Comparison of ENCODE assay signal across 8 cellular contexts in the genomic region with DNA sequence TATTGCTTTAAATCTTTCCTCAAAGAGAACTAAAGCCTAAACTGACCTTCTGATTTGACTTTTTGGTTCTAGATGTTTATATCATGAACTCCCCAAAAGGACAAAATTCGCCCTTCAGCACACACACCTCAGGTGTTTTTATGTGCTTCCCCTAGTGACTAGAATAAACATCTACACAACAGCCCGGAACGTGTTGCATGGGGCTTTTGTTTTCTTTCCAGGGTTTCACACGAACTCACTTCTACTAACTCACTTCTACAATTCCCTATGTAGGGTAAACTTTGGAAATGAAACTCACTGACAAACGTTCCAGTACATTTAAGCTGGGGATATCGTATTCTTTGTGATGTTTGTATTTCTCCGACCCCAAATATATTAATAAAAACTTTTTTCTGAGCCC. TPM values are rescaled to one million over a fixed set of nuclear protein-coding genes. Genes with fewer than 3 reads are reported as not detected.
DNase-seq lines count a peak whose midpoint lies in the region; ATAC-seq lines count a peak whose summit lies in the region.

No MANE protein-coding gene starts in this region.

- no peak for ATAC-seq in activated T-helper 17 cell treated with anti-CD3 and anti-CD28 coated beads, Interleukin-2, amount 50 U/mL, for 72 hours (replicated peaks)

- peaks cover 5% of the 10 kb centered on the region for H3K4me1 ChIP-seq in rectal smooth muscle tissue (ENCODE audit: control insufficient read depth, insufficient read depth, low read length)

- H3K9ac ChIP-seq in rectal smooth muscle tissue (ENCODE audit: low read length), result no peak overlapping the region

- DNase-seq in NCI-H524 (lab: John Stamatoyannopoulos, UW), result peak; percentile 6 to 28
- DNase-seq in NCI-H524 treated with DMSO at 0.1 percent for 48 hours (lab: John Stamatoyannopoulos, UW), result no peak
- peak; percentile 23 for DNase-seq in HCEC 1CT
- DNase-seq in NCI-H226, result peak; percentile 22
- peak; percentile 36 for DNase-seq in glomerular visceral epithelial cell (ENCODE audit: extremely low spot score)
- no peak for DNase-seq in activated CD4-positive, CD25-positive, alpha-beta regulatory T cell (lab: John Stamatoyannopoulos, UW)

- peak overlapping the region; percentile 92 for H3K4me3 Mint-ChIP-seq in activated T-helper 17 cell treated with anti-CD3 and anti-CD28 coated beads, Interleukin-2, amount 50 U/mL, for 72 hours

- H3K4me1 Mint-ChIP-seq in activated T-helper 17 cell treated with anti-CD3 and anti-CD28 coated beads, Interleukin-2, amount 50 U/mL, for 72 hours, result peaks cover 22% of the 10 kb centered on the region

- peak overlapping the region; percentile 99 for H3K4me3 ChIP-seq in rectal smooth muscle tissue (ENCODE audit: low read length)

- peak overlapping the region; percentile 99 for H3K27ac ChIP-seq in rectal smooth muscle tissue (ENCODE audit: low read depth, low read length)

- no peaks in the 10 kb centered on the region for H3K9me3 Mint-ChIP-seq in activated T-helper 17 cell treated with anti-CD3 and anti-CD28 coated beads, Interleukin-2, amount 50 U/mL, for 72 hours

- H3K36me3 Mint-ChIP-seq in activated T-helper 17 cell treated with anti-CD3 and anti-CD28 coated beads, Interleukin-2, amount 50 U/mL, for 72 hours (ENCODE audit: low read depth), result peaks cover 57% of the 10 kb centered on the region

- peak overlapping the region; percentile 99 for H3K27ac Mint-ChIP-seq in activated T-helper 17 cell treated with anti-CD3 and anti-CD28 coated beads, Interleukin-2, amount 50 U/mL, for 72 hours

- no peaks in the 10 kb centered on the region for H3K36me3 ChIP-seq in rectal smooth muscle tissue (ENCODE audit: control insufficient read depth, insufficient read depth, low read length)

- no peaks in the 10 kb centered on the region for H3K27me3 Mint-ChIP-seq in activated T-helper 17 cell treated with anti-CD3 and anti-CD28 coated beads, Interleukin-2, amount 50 U/mL, for 72 hours

- no peaks in the 10 kb centered on the region for H3K27me3 ChIP-seq in rectal smooth muscle tissue (ENCODE audit: control insufficient read depth, insufficient read depth, low read length)

RNA-seq across cellular contexts. Expression of gene TRA2A, which starts 1.4 kb away (rescaled TPM):
- 100 to 1,000 TPM; 116 to 127 TPM for total RNA-seq in activated T-helper 17 cell treated with anti-CD3 and anti-CD28 coated beads, Interleukin-2, amount 50 U/mL, for 72 hours

Comparison
In these comparisons a context has a peak if more than half of its experiments do, and no peak if none do; other contexts are left out.
1. DNase-seq: peak in NCI-H524 (2 of 2), HCEC 1CT (single experiment), NCI-H226 (single experiment) and glomerular visceral epithelial cell (single experiment); none in NCI-H524 treated with DMSO at 0.1 percent for 48 hours (single experiment) and activated CD4-positive, CD25-positive, alpha-beta regulatory T cell (0 of 4).